18 cellular contexts compared by ENCODE assay signal in the genomic region with DNA sequence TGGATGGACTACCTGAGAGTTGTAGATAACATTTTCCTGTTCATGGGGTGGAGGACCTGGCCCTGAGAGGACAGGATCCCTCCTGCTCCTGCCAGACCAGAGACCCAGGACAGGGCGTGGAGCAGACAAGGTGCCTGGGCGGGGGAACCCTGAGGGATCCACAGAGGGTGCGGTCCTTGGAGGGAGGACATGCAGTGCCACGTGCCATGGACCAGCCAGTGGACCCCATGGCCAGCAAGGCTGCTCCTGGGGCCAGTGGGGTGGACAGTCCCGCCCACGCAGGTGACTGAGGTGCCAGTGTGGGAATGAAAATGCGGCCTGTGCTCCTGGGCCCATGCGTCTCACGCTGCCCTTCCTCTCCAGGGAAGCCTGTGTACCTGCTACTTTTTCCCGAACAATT. TPM values are rescaled to one million over a fixed set of nuclear protein-coding genes. Genes with fewer than 3 reads are reported as not detected.
DNase-seq lines count a peak whose midpoint lies in the region; ATAC-seq and TF ChIP-seq lines count a peak whose summit lies in the region.
"Had no signal": no experiment of that assay in that cellular context is flagged by ENCODE, and none has a peak within 500 bp of the region (broad histone marks: within the 10 kb centered on the region; RNA-seq: fewer than 3 reads in every experiment).

No MANE protein-coding gene starts in this region.

- ATAC-seq in stimulated activated memory B cell treated with anti-CD40 and anti-IgM and Interleukin-4, amounts not matched to agents 10 μg/mL and 1 μg/mL and 100 μg/mL, for 72 hours = no peak
- ATAC-seq in GM19023 (IDR thresholded peaks at IDR 0.05; ENCODE audit: unreplicated experiment) = no peak
- ATAC-seq: lower lobe of right lung had no signal

- peaks cover 52% of the 10 kb centered on the region for H3K36me3 Mint-ChIP-seq in activated naive CD4-positive, alpha-beta T cell treated with anti-CD3 and anti-CD28 coated beads, Interleukin-2, amount 10 ng/mL, durations not matched to agents 7 days and 5 days
- peaks cover 25% of the 10 kb centered on the region for H3K36me3 Mint-ChIP-seq in activated naive CD4-positive, alpha-beta T cell treated with anti-CD3 and anti-CD28 coated beads for 36 hours (ENCODE audit: low read depth)
- peaks cover 5% of the 10 kb centered on the region for H3K36me3 Mint-ChIP-seq in glutamatergic neuron (ENCODE audit: unreplicated experiment)
- H3K36me3 Mint-ChIP-seq in stimulated activated memory B cell treated with anti-CD40 and anti-IgM and Interleukin-4, amounts not matched to agents 10 μg/mL and 1 μg/mL and 100 μg/mL, for 72 hours = peaks cover 45% of the 10 kb centered on the region

- DNase-seq in activated naive CD4-positive, alpha-beta T cell treated with anti-CD3 and anti-CD28 coated beads, Interleukin-2, amount 10 ng/mL, durations not matched to agents 7 days and 5 days = no peak
- no peak for DNase-seq in activated naive CD4-positive, alpha-beta T cell treated with anti-CD3 and anti-CD28 coated beads for 36 hours
- DNase-seq in glutamatergic neuron (no peak), T-helper 2 cell (no peak), HK-2 (ENCODE audit: unreplicated experiment) (no peak)
- DNase-seq: activated CD4-positive, alpha-beta memory T cell treated with anti-CD3 and anti-CD28 coated beads, Interleukin-2, amount 10 ng/mL, durations not matched to agents 7 days and 5 days; activated T-cell treated with anti-CD3 and anti-CD28 coated beads, Interleukin-2, amount 50 U/mL, for 48 hours; brain microvascular endothelial cell; EL; lower lobe of right lung; NCI-H146; NCI-H524; stimulated activated naive CD4-positive, alpha-beta T cell had no signal

- intact Hi-C loops in activated naive CD4-positive, alpha-beta T cell treated with anti-CD3 and anti-CD28 coated beads for 36 hours (cut with micrococcal nuclease) = no loop called here

- CTCF ChIA-PET in activated naive CD4-positive, alpha-beta T cell treated with anti-CD3 and anti-CD28 coated beads, Interleukin-2, amount 10 ng/mL, durations not matched to agents 7 days and 5 days (lab: Charles Lee) = no interaction called here
- CTCF ChIA-PET in activated naive CD4-positive, alpha-beta T cell treated with anti-CD3 and anti-CD28 coated beads for 36 hours (lab: Charles Lee) = no interaction called here

- peak overlapping the region; percentile 26; the same call in 1 of the 2 replicates for H3K27ac ChIP-seq in VCaP
- H3K27ac ChIP-seq: brain microvascular endothelial cell, coronary artery, lower lobe of right lung, SK-N-MC had no signal

- H3K27me3 Mint-ChIP-seq in activated naive CD4-positive, alpha-beta T cell treated with anti-CD3 and anti-CD28 coated beads, Interleukin-2, amount 10 ng/mL, durations not matched to agents 7 days and 5 days = no peaks in the 10 kb centered on the region
- H3K27me3 Mint-ChIP-seq in activated naive CD4-positive, alpha-beta T cell treated with anti-CD3 and anti-CD28 coated beads for 36 hours (ENCODE audit: low read depth) = no peaks in the 10 kb centered on the region
- H3K27me3 Mint-ChIP-seq in glutamatergic neuron (ENCODE audit: unreplicated experiment) = peaks cover 3% of the 10 kb centered on the region
- no peaks in the 10 kb centered on the region for H3K27me3 Mint-ChIP-seq in stimulated activated memory B cell treated with anti-CD40 and anti-IgM and Interleukin-4, amounts not matched to agents 10 μg/mL and 1 μg/mL and 100 μg/mL, for 72 hours
- H3K27me3 Mint-ChIP-seq: activated CD4-positive, alpha-beta memory T cell treated with anti-CD3 and anti-CD28 coated beads, Interleukin-2, amount 10 ng/mL, durations not matched to agents 7 days and 5 days had no signal

- no peak for TF ChIP-seq CTCF in VCaP (conservative IDR thresholded peaks at IDR 0.05)
- TF ChIP-seq CTCF in glutamatergic neuron (IDR thresholded peaks at IDR 0.05; ENCODE audit: partially characterized antibody, unreplicated experiment) = no peak

- peaks cover 46% of the 10 kb centered on the region for H3K4me1 Mint-ChIP-seq in activated naive CD4-positive, alpha-beta T cell treated with anti-CD3 and anti-CD28 coated beads, Interleukin-2, amount 10 ng/mL, durations not matched to agents 7 days and 5 days
- H3K4me1 Mint-ChIP-seq in activated naive CD4-positive, alpha-beta T cell treated with anti-CD3 and anti-CD28 coated beads for 36 hours (ENCODE audit: low read depth) = peaks cover 37% of the 10 kb centered on the region
- peaks cover 12% of the 10 kb centered on the region for H3K4me1 Mint-ChIP-seq in glutamatergic neuron (ENCODE audit: low read depth, unreplicated experiment)
- peaks cover 36% of the 10 kb centered on the region for H3K4me1 Mint-ChIP-seq in stimulated activated memory B cell treated with anti-CD40 and anti-IgM and Interleukin-4, amounts not matched to agents 10 μg/mL and 1 μg/mL and 100 μg/mL, for 72 hours

- peak overlapping the region; percentile 45 for H3K27ac Mint-ChIP-seq in activated naive CD4-positive, alpha-beta T cell treated with anti-CD3 and anti-CD28 coated beads, Interleukin-2, amount 10 ng/mL, durations not matched to agents 7 days and 5 days
- no peak overlapping the region for H3K27ac Mint-ChIP-seq in activated naive CD4-positive, alpha-beta T cell treated with anti-CD3 and anti-CD28 coated beads for 36 hours
- no peak overlapping the region for H3K27ac Mint-ChIP-seq in glutamatergic neuron (ENCODE audit: unreplicated experiment)
- peak overlapping the region; percentile 36 for H3K27ac Mint-ChIP-seq in stimulated activated memory B cell treated with anti-CD40 and anti-IgM and Interleukin-4, amounts not matched to agents 10 μg/mL and 1 μg/mL and 100 μg/mL, for 72 hours
- H3K27ac Mint-ChIP-seq: activated CD4-positive, alpha-beta memory T cell treated with anti-CD3 and anti-CD28 coated beads, Interleukin-2, amount 10 ng/mL, durations not matched to agents 7 days and 5 days had no signal

- H3K9me3 Mint-ChIP-seq in activated naive CD4-positive, alpha-beta T cell treated with anti-CD3 and anti-CD28 coated beads, Interleukin-2, amount 10 ng/mL, durations not matched to agents 7 days and 5 days = no peaks in the 10 kb centered on the region
- H3K9me3 Mint-ChIP-seq in activated naive CD4-positive, alpha-beta T cell treated with anti-CD3 and anti-CD28 coated beads for 36 hours = no peaks in the 10 kb centered on the region
- peaks cover 4% of the 10 kb centered on the region for H3K9me3 Mint-ChIP-seq in glutamatergic neuron (ENCODE audit: unreplicated experiment)
- H3K9me3 Mint-ChIP-seq in stimulated activated memory B cell treated with anti-CD40 and anti-IgM and Interleukin-4, amounts not matched to agents 10 μg/mL and 1 μg/mL and 100 μg/mL, for 72 hours = no peaks in the 10 kb centered on the region
- H3K9me3 Mint-ChIP-seq: activated CD4-positive, alpha-beta memory T cell treated with anti-CD3 and anti-CD28 coated beads, Interleukin-2, amount 10 ng/mL, durations not matched to agents 7 days and 5 days had no signal

- H3K4me3 Mint-ChIP-seq in activated naive CD4-positive, alpha-beta T cell treated with anti-CD3 and anti-CD28 coated beads, Interleukin-2, amount 10 ng/mL, durations not matched to agents 7 days and 5 days = no peak overlapping the region
- H3K4me3 Mint-ChIP-seq in activated naive CD4-positive, alpha-beta T cell treated with anti-CD3 and anti-CD28 coated beads for 36 hours = no peak overlapping the region
- peak overlapping the region; percentile 52 for H3K4me3 Mint-ChIP-seq in glutamatergic neuron (ENCODE audit: unreplicated experiment)
- no peak overlapping the region for H3K4me3 Mint-ChIP-seq in stimulated activated memory B cell treated with anti-CD40 and anti-IgM and Interleukin-4, amounts not matched to agents 10 μg/mL and 1 μg/mL and 100 μg/mL, for 72 hours
- H3K4me3 Mint-ChIP-seq: activated CD4-positive, alpha-beta memory T cell treated with anti-CD3 and anti-CD28 coated beads, Interleukin-2, amount 10 ng/mL, durations not matched to agents 7 days and 5 days had no signal

RNA-seq across cellular contexts. Expression of a gene that starts 3.6 kb away (rescaled TPM):
- 100 to 1,000 TPM; 115 to 124 TPM for total RNA-seq in activated naive CD4-positive, alpha-beta T cell treated with anti-CD3 and anti-CD28 coated beads for 36 hours
- 93.0 TPM for total RNA-seq in glutamatergic neuron (ENCODE audit: unreplicated experiment)

RNA-seq across cellular contexts. Expression of a gene that starts 3.9 kb away (rescaled TPM):
- 1 to 10 TPM; 3.2 to 4.9 TPM for total RNA-seq in activated naive CD4-positive, alpha-beta T cell treated with anti-CD3 and anti-CD28 coated beads for 36 hours
- 10.8 TPM for total RNA-seq in glutamatergic neuron (ENCODE audit: unreplicated experiment)

RNA-seq across cellular contexts. Expression of a gene that starts 17.1 kb away (rescaled TPM):
- 1 to 10 TPM; 8.6 to 9.1 TPM for total RNA-seq in activated naive CD4-positive, alpha-beta T cell treated with anti-CD3 and anti-CD28 coated beads for 36 hours
- 14.0 TPM for total RNA-seq in glutamatergic neuron (ENCODE audit: unreplicated experiment)

Comparison
In these comparisons a context has a peak if more than half of its experiments do, and no peak if none do; other contexts are left out.
1. H3K27ac Mint-ChIP-seq: peak in activated naive CD4-positive, alpha-beta T cell treated with anti-CD3 and anti-CD28 coated beads, Interleukin-2, amount 10 ng/mL, durations not matched to agents 7 days and 5 days (single experiment) and stimulated activated memory B cell treated with anti-CD40 and anti-IgM and Interleukin-4, amounts not matched to agents 10 μg/mL and 1 μg/mL and 100 μg/mL, for 72 hours (single experiment); none in activated naive CD4-positive, alpha-beta T cell treated with anti-CD3 and anti-CD28 coated beads for 36 hours (single experiment) and glutamatergic neuron (single experiment).